In the genomic region with DNA sequence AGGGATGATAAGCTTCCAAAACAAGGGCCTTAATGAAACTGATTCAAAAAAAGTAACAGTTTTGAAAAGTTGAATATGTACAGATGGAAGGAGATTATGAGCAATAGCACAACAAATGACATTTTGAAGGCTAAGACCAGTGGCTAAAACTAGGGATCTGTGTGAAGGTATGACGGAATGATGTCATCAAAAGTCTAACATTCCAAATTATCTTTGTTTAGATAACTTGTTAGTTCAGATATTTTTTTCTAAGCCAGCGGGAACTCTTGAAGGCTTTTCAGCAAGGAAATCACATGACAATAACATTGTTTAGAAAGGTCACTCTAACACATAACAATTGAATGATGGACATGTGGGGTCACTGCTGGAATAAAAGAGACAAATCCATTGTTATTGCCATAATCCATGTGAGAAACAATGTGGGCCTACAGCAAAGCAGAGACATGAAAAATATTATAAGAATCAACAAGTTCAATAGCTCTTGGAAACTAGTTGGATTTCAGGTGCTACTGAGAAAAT, we compare ENCODE assay signal across 19 cellular contexts.
DNase-seq lines count a peak whose midpoint lies in the region; ATAC-seq and TF ChIP-seq lines count a peak whose summit lies in the region.
"Had no signal": no experiment of that assay in that cellular context is flagged by ENCODE, and none has a peak within 500 bp of the region (broad histone marks: within the 10 kb centered on the region; RNA-seq: fewer than 3 reads in every experiment).

No MANE protein-coding gene starts in this region.

- ATAC-seq in gastrocnemius medialis = no peak
- ATAC-seq: HCT116 had no signal

- no peaks in the 10 kb centered on the region for H3K9me2 ChIP-seq in Karpas-422 (replicated peaks; ENCODE audit: insufficient read depth, low read length)

- no peak overlapping the region for H3K27ac ChIP-seq in H9 (ENCODE audit: insufficient read length, low read depth, low read length)
- no peak overlapping the region for H3K27ac ChIP-seq in neural progenitor cell
- no peak overlapping the region for H3K27ac ChIP-seq in gastrocnemius medialis
- no peak overlapping the region for H3K27ac ChIP-seq in Karpas-422 (ENCODE audit: low read length)
- H3K27ac ChIP-seq: BLaER1, HL-60 had no signal

- H3K27me3 Mint-ChIP-seq in Caco-2 (ENCODE audit: insufficient read depth, unreplicated experiment) (no peaks in the 10 kb centered on the region), H9 (ENCODE audit: low read depth) (no peaks in the 10 kb centered on the region), neural progenitor cell (ENCODE audit: insufficient read depth, low read depth) (no peaks in the 10 kb centered on the region)
- H3K27me3 Mint-ChIP-seq: CD4-positive, CD25-positive, alpha-beta regulatory T cell had no signal

- intact Hi-C loops in Caco-2 (cut with micrococcal nuclease; ENCODE audit: unreplicated experiment) (no loop called here), gastrocnemius medialis (cut with DNase I; ENCODE audit: low total_unique reads) (no loop called here)

- H3K4me3 ChIP-seq in Caco-2 (ENCODE audit: low read depth, low read length) (no peak overlapping the region), neural progenitor cell (no peak overlapping the region), gastrocnemius medialis (no peak overlapping the region), Karpas-422 (ENCODE audit: low read length) (no peak overlapping the region)
- H3K4me3 ChIP-seq: BLaER1 had no signal

- peaks cover 7% of the 10 kb centered on the region for H3K36me3 Mint-ChIP-seq in Caco-2 (ENCODE audit: insufficient read depth, unreplicated experiment)
- H3K36me3 Mint-ChIP-seq in H9 (ENCODE audit: insufficient read depth in 1 of 3, low read depth in 3 of 3) = peaks cover 0 to 8% (median 2%) of the 10 kb centered on the region in 3 experiments; a peak in 2 of 7 replicates
- H3K36me3 Mint-ChIP-seq in neural progenitor cell = no peaks in the 10 kb centered on the region
- H3K36me3 Mint-ChIP-seq: CD4-positive, CD25-positive, alpha-beta regulatory T cell had no signal

- no peak overlapping the region for H3K18ac ChIP-seq in H9 (ENCODE audit: insufficient read length, low read depth, low read length)

- H3K4me1 Mint-ChIP-seq in Caco-2 (ENCODE audit: low read depth, unreplicated experiment) = peaks cover 40% of the 10 kb centered on the region
- H3K4me1 Mint-ChIP-seq in H9 = peaks cover 8 to 10% of the 10 kb centered on the region in 2 experiments
- peaks cover 2% of the 10 kb centered on the region for H3K4me1 Mint-ChIP-seq in neural progenitor cell

- H3K27ac Mint-ChIP-seq in Caco-2 (ENCODE audit: unreplicated experiment) (peak overlapping the region; percentile 64), H9 (peak overlapping the region in 2 of 3 experiments; percentile 46 to 78; a peak in 5 of 7 replicates), neural progenitor cell (no peak overlapping the region)

- H3K27me3 ChIP-seq in Caco-2 (replicated peaks; ENCODE audit: control insufficient read depth, insufficient read depth, low read length) (no peaks in the 10 kb centered on the region), H9 (ENCODE audit: insufficient read depth, low read length) (no peaks in the 10 kb centered on the region), neural progenitor cell (no peaks in the 10 kb centered on the region), gastrocnemius medialis (no peaks in the 10 kb centered on the region), Karpas-422 (ENCODE audit: low read length) (no peaks in the 10 kb centered on the region)
- H3K27me3 ChIP-seq: BLaER1 had no signal

- no peak overlapping the region for H3K56ac ChIP-seq in H9 (ENCODE audit: insufficient read length, low read depth, low read length)

- in situ Hi-C loops in gastrocnemius medialis (cut with MboI; ENCODE audit: low sequenced_read_pairs in 4 of 4) = no loop called here

- H2AFZ ChIP-seq in H9 (ENCODE audit: low read length) (no peak overlapping the region), neural progenitor cell (replicated peaks) (no peak overlapping the region), Karpas-422 (ENCODE audit: low read length) (no peak overlapping the region)

- no peaks in the 10 kb centered on the region for H4K20me1 ChIP-seq in H9 (ENCODE audit: control insufficient read depth, insufficient read depth, insufficient read length)
- no peaks in the 10 kb centered on the region for H4K20me1 ChIP-seq in neural progenitor cell (ENCODE audit: low read depth)
- no peaks in the 10 kb centered on the region for H4K20me1 ChIP-seq in Karpas-422 (ENCODE audit: insufficient read depth, low read depth, low read length)
- H4K20me1 ChIP-seq: BLaER1 had no signal

- H2AK5ac ChIP-seq in H9 (ENCODE audit: insufficient read length, low read length) = no peak overlapping the region

- H2BK20ac ChIP-seq in H9 (ENCODE audit: low read depth, low read length, poor library complexity, severe bottlenecking) = no peak overlapping the region

- no peak overlapping the region for H3K9ac ChIP-seq in H9 (ENCODE audit: extremely low read depth, insufficient read length, low read length)
- no peak overlapping the region for H3K9ac ChIP-seq in neural progenitor cell
- H3K9ac ChIP-seq in Karpas-422 (ENCODE audit: low read length) = no peak overlapping the region
- H3K9ac ChIP-seq: BLaER1 had no signal

- TF ChIP-seq CTCF in Caco-2 (IDR thresholded peaks at IDR 0.05; ENCODE audit: insufficient read depth in 1 of 2, low read depth in 1 of 2, low read length in 1 of 2, severe bottlenecking in 1 of 2, unreplicated experiment in 1 of 2) (no peak), H9 (conservative IDR thresholded peaks at IDR 0.05) (no peak), neural progenitor cell (IDR thresholded peaks at IDR 0.05) (no peak), gastrocnemius medialis (IDR thresholded peaks at IDR 0.05 in 4 of 5, conservative IDR thresholded peaks at IDR 0.05 in 1 of 5) (no peak)

- no peaks in the 10 kb centered on the region for H3K23me2 ChIP-seq in H9 (ENCODE audit: insufficient read length, low read depth, low read length, poor library complexity, severe bottlenecking)

- no peak overlapping the region for H4K91ac ChIP-seq in H9 (ENCODE audit: insufficient read length, low read depth, low read length)

- WGBS in H9 (ENCODE audit: extremely low coverage, insufficient read length, low lambda C conversion rate) = no CpG with 5 or more reads among the region's 2 CpGs

- no peak overlapping the region for H2BK12ac ChIP-seq in H9 (ENCODE audit: insufficient read length, low read depth, low read length)

- no peak overlapping the region for H3K4me2 ChIP-seq in H9 (ENCODE audit: insufficient read depth, insufficient read length, low read length)
- H3K4me2 ChIP-seq in neural progenitor cell = no peak overlapping the region
- no peak overlapping the region for H3K4me2 ChIP-seq in Karpas-422 (ENCODE audit: low read depth, low read length, poor library complexity, severe bottlenecking)
- H3K4me2 ChIP-seq: BLaER1 had no signal

- DNase-seq in Caco-2 = peak in 1 of 2 experiments; percentile 23
- DNase-seq in H9 = no peak
- peak; percentile 19 for DNase-seq in dermis blood vessel endothelial cell
- peak; percentile 9 for DNase-seq in neural progenitor cell (ENCODE audit: low spot score)
- DNase-seq in gastrocnemius medialis = no peak
- no peak for DNase-seq in GM19238 (ENCODE audit: insufficient read length, low spot score)
- DNase-seq in Karpas-422 = no peak
- no peak for DNase-seq in NOMO-1 (lab: John Stamatoyannopoulos, UW; ENCODE audit: unreplicated experiment in 2 of 2)
- DNase-seq: 8988T; AML-193; Calu3; CD4-positive, CD25-positive, alpha-beta regulatory T cell; DMS 273 treated with DMSO at 0.1 percent for 48 hours; DMS79 treated with DMSO at 0.1 percent for 48 hours; EL; IMR-90 had no signal

- H3K79me1 ChIP-seq in H9 (ENCODE audit: insufficient read depth, low read depth, low read length, poor library complexity, severe bottlenecking) = no peaks in the 10 kb centered on the region

- H3K79me2 ChIP-seq in H9 (ENCODE audit: insufficient read depth, low read length) (no peaks in the 10 kb centered on the region; the same call in 1 of the 2 replicates), neural progenitor cell (ENCODE audit: low read depth) (no peaks in the 10 kb centered on the region), Karpas-422 (ENCODE audit: low read length) (no peaks in the 10 kb centered on the region)

- no peak overlapping the region for H2BK5ac ChIP-seq in H9 (ENCODE audit: insufficient read length, low read length)

- no peak overlapping the region for H3T11ph ChIP-seq in H9 (ENCODE audit: low read length)

- H2BK15ac ChIP-seq in H9 (ENCODE audit: low read depth, low read length) = no peak overlapping the region

- no peak overlapping the region for H4K5ac ChIP-seq in H9 (ENCODE audit: insufficient read length, low read depth, low read length)

- H3K23ac ChIP-seq in H9 (ENCODE audit: insufficient read length, low read depth, low read length) = no peak overlapping the region

- BruUV-seq in Caco-2 (replicated peaks; lab: Mats Ljungman, UMichigan) = no TSS peak

- H2BK120ac ChIP-seq in H9 (ENCODE audit: low read depth, low read length, poor library complexity, severe bottlenecking) = no peak overlapping the region

- TF ChIP-seq POLR2A in gastrocnemius medialis (IDR thresholded peaks at IDR 0.05) = no peak

- H3K9me3 ChIP-seq in Caco-2 = no peaks in the 10 kb centered on the region; the same call in 1 of the 2 replicates
- no peaks in the 10 kb centered on the region for H3K9me3 ChIP-seq in H9 (ENCODE audit: control insufficient read depth, low read depth, low read length)
- H3K9me3 ChIP-seq in neural progenitor cell (ENCODE audit: low read depth) = no peaks in the 10 kb centered on the region
- no peaks in the 10 kb centered on the region for H3K9me3 ChIP-seq in gastrocnemius medialis
- no peaks in the 10 kb centered on the region for H3K9me3 ChIP-seq in Karpas-422 (ENCODE audit: low read length)
- H3K9me3 ChIP-seq: BLaER1 had no signal

- H3F3A ChIP-seq in neural progenitor cell (ENCODE audit: low read depth) = no peaks in the 10 kb centered on the region

- CTCF ChIA-PET in Caco-2 (lab: Charles Lee) = no interaction called here

- no peak overlapping the region for H4K8ac ChIP-seq in H9 (replicated peaks; ENCODE audit: insufficient read length, low read depth, low read length)

- H3K9me3 Mint-ChIP-seq in Caco-2 (ENCODE audit: unreplicated experiment) (peaks cover 60% of the 10 kb centered on the region), H9 (no peaks in the 10 kb centered on the region; a peak in 1 of 5 replicates), neural progenitor cell (no peaks in the 10 kb centered on the region)

- POLR2A ChIA-PET in Caco-2 (lab: Charles Lee) = no interaction called here

- H3K4me1 ChIP-seq in Caco-2 (peaks cover 34% of the 10 kb centered on the region), H9 (ENCODE audit: insufficient read depth, low read length) (no peaks in the 10 kb centered on the region), neural progenitor cell (no peaks in the 10 kb centered on the region), gastrocnemius medialis (no peaks in the 10 kb centered on the region), Karpas-422 (ENCODE audit: low read length) (no peaks in the 10 kb centered on the region)
- H3K4me1 ChIP-seq: BLaER1 had no signal

- no peak overlapping the region for H3K4me3 Mint-ChIP-seq in Caco-2 (ENCODE audit: unreplicated experiment)
- H3K4me3 Mint-ChIP-seq in H9 = no peak overlapping the region
- H3K4me3 Mint-ChIP-seq in neural progenitor cell = no peak overlapping the region
- H3K4me3 Mint-ChIP-seq: CD4-positive, CD25-positive, alpha-beta regulatory T cell had no signal

- H3K4ac ChIP-seq in H9 (ENCODE audit: low read depth, low read length) = no peak overlapping the region

- H3K14ac ChIP-seq in H9 (ENCODE audit: insufficient read depth, low read length) = no peak overlapping the region

- H3K36me3 ChIP-seq in Caco-2 (ENCODE audit: control insufficient read depth, insufficient read depth, low read length) = no peaks in the 10 kb centered on the region
- H3K36me3 ChIP-seq in neural progenitor cell = no peaks in the 10 kb centered on the region
- no peaks in the 10 kb centered on the region for H3K36me3 ChIP-seq in gastrocnemius medialis
- no peaks in the 10 kb centered on the region for H3K36me3 ChIP-seq in Karpas-422 (ENCODE audit: insufficient read depth, low read length)
- H3K36me3 ChIP-seq: BLaER1 had no signal

Comparison
In these comparisons a context has a peak if more than half of its experiments do, and no peak if none do; other contexts are left out.
1. DNase-seq: peak in dermis blood vessel endothelial cell (single experiment) and neural progenitor cell (single experiment); none in H9 (single experiment), gastrocnemius medialis (0 of 2), GM19238 (single experiment), Karpas-422 (single experiment) and NOMO-1 (0 of 2).